14 cellular contexts compared by ENCODE assay signal in the genomic region with DNA sequence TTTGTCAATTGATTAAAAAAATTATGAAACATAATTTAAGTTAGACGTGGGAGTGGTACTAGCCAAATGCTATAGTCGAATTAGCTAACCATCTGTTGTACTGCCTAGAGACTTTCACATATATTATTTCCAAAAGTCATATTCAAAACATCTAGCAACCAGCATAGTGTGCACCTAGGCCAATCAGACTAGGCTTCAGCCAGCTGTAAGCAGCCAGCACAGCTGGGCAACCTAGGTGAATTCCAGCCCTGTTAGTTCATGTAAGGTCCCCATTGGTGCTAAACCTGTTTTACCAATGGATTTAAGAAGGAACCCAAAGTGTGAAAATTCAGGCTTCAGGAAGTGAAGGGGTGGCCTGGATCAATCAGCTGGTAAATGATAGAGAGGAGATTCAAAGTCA.
DNase-seq lines count a peak whose midpoint lies in the region; ATAC-seq and TF ChIP-seq lines count a peak whose summit lies in the region.
"Had no signal": no experiment of that assay in that cellular context is flagged by ENCODE, and none has a peak within 500 bp of the region (broad histone marks: within the 10 kb centered on the region; RNA-seq: fewer than 3 reads in every experiment).

No MANE protein-coding gene starts in this region.

- no peak overlapping the region for H3K4me3 ChIP-seq in tibial artery

- peaks cover 4% of the 10 kb centered on the region for H3K9me3 Mint-ChIP-seq in activated naive CD4-positive, alpha-beta T cell treated with anti-CD3 and anti-CD28 coated beads, Interleukin-2, amount 50 U/mL, for 24 hours

- H3K27ac ChIP-seq in tibial artery: peak overlapping the region; percentile 46 to 59
- H3K27ac ChIP-seq: foreskin keratinocyte had no signal

- no peak for TF ChIP-seq CTCF in tibial artery (IDR thresholded peaks at IDR 0.05)

- H3K27me3 Mint-ChIP-seq in activated naive CD4-positive, alpha-beta T cell treated with anti-CD3 and anti-CD28 coated beads, Interleukin-2, amount 50 U/mL, for 24 hours: no peaks in the 10 kb centered on the region
- no peaks in the 10 kb centered on the region for H3K27me3 Mint-ChIP-seq in T-helper 17 cell

- peaks cover 0 to 56% (median 35%) of the 10 kb centered on the region in 4 donors for H3K4me1 ChIP-seq in tibial artery
- H3K4me1 ChIP-seq: foreskin keratinocyte had no signal

- H3K4me1 Mint-ChIP-seq in activated naive CD4-positive, alpha-beta T cell treated with anti-CD3 and anti-CD28 coated beads, Interleukin-2, amount 50 U/mL, for 24 hours: peaks cover 79% of the 10 kb centered on the region
- H3K4me1 Mint-ChIP-seq in T-helper 17 cell: peaks cover 47% of the 10 kb centered on the region

- no peak overlapping the region for H3K4me3 Mint-ChIP-seq in activated naive CD4-positive, alpha-beta T cell treated with anti-CD3 and anti-CD28 coated beads, Interleukin-2, amount 50 U/mL, for 24 hours
- H3K4me3 Mint-ChIP-seq in T-helper 17 cell: peak overlapping the region; percentile 55

- H3K27ac Mint-ChIP-seq in activated naive CD4-positive, alpha-beta T cell treated with anti-CD3 and anti-CD28 coated beads, Interleukin-2, amount 50 U/mL, for 24 hours: peak overlapping the region; percentile 90
- H3K27ac Mint-ChIP-seq in T-helper 17 cell: peak overlapping the region; percentile 95

- no peaks in the 10 kb centered on the region for H3K36me3 ChIP-seq in tibial artery

- peaks cover 22% of the 10 kb centered on the region for H3K36me3 Mint-ChIP-seq in activated naive CD4-positive, alpha-beta T cell treated with anti-CD3 and anti-CD28 coated beads, Interleukin-2, amount 50 U/mL, for 24 hours
- H3K36me3 Mint-ChIP-seq in T-helper 17 cell (ENCODE audit: low read depth): peaks cover 13% of the 10 kb centered on the region

- no peaks in the 10 kb centered on the region for H3K27me3 ChIP-seq in tibial artery

- intact Hi-C loops in tibial artery (cut with DNase I; ENCODE audit: low total_unique reads): no loop called here

- H3K9me3 ChIP-seq in T-helper 17 cell (ENCODE audit: control insufficient read depth, low read length, poor library complexity, severe bottlenecking): no peaks in the 10 kb centered on the region
- H3K9me3 ChIP-seq in tibial artery: no peaks in the 10 kb centered on the region

- no peak for DNase-seq in activated naive CD4-positive, alpha-beta T cell treated with Interleukin-2 at 50 U/mL for 16 hours
- DNase-seq in T-helper 17 cell (no peak), tibial artery (no peak), HT-29 (ENCODE audit: low spot score) (no peak), SIG-M5 treated with dmso at 0.1 percent for 504 hours (lab: John Stamatoyannopoulos, UW; ENCODE audit: unreplicated experiment) (no peak)
- DNase-seq: aorta; foreskin keratinocyte; NCI-H1105; NCI-H446; stimulated activated naive CD4-positive, alpha-beta T cell; T1000 had no signal

- peak; percentile 76 for ATAC-seq in GM21717 (IDR thresholded peaks at IDR 0.05; ENCODE audit: unreplicated experiment)
- ATAC-seq in T-helper 17 cell: peak; percentile 68
- no peak for ATAC-seq in HG03342 (IDR thresholded peaks at IDR 0.05; ENCODE audit: unreplicated experiment)
- ATAC-seq: foreskin keratinocyte had no signal
